Comparison of ENCODE assay signal across 26 cellular contexts in the genomic region with DNA sequence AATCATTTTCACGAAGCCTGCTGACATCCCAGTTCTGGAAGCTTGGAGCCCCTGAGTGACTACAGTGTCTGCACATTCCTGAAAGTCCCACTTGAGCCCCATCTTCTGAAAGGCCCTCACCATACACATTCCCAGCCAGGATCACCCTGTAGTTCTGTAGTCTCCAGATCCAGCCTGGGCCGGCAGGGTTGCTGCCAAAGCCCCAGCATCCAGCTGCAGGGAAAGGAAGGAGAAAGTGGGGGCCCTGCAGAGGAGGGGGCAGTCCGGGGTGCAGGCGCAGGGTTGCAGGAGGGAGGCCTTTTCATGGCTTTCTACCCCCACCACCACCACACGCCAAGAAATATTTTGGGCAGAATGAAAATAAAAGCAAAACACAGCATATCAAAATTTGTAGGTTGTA. TPM values are rescaled to one million over a fixed set of nuclear protein-coding genes. Genes with fewer than 3 reads are reported as not detected.
"Had no signal": no experiment of that assay in that cellular context is flagged by ENCODE, and none has a peak within 500 bp of the region (broad histone marks: within the 10 kb centered on the region; RNA-seq: fewer than 3 reads in every experiment).

No MANE protein-coding gene starts in this region.

- H3K4me3 ChIP-seq: heart left ventricle, hepatocyte, lower lobe of right lung, ovary, right atrium auricular region, right lobe of liver, smooth muscle cell, stomach, testis, thyroid gland, transverse colon, upper lobe of left lung, vagina had no signal

- ATAC-seq: heart left ventricle; left ventricle myocardium superior; lower lobe of right lung; naive thymus-derived CD8-positive, alpha-beta T cell; right lobe of liver; stimulated activated memory B cell treated with anti-CD40 and anti-IgM and Interleukin-4, amounts not matched to agents 10 μg/mL and 1 μg/mL and 100 μg/mL, for 72 hours; stimulated activated naive CD8-positive, alpha-beta T cell treated with anti-CD3 and anti-CD28 coated beads, Interleukin-15, Interleukin-2, amounts not matched to agents 100 U/mL and 50 U/mL, for 24 hours had no signal

- H3K9me3 ChIP-seq: neutrophil, ovary, right atrium auricular region, right lobe of liver, stomach, testis, thyroid gland, transverse colon, vagina had no signal

- FAIRE-seq: keratinocyte had no signal

- H3K36me3 ChIP-seq: heart left ventricle, lower lobe of right lung, neutrophil, ovary, right atrium auricular region, right lobe of liver, stomach, thyroid gland, transverse colon, upper lobe of left lung, vagina had no signal

- DNase-seq: left ventricle myocardium superior; mammary epithelial cell; mesenchymal stem cell; naive thymus-derived CD8-positive, alpha-beta T cell; occipital lobe; ovary; stimulated activated CD4-positive, alpha-beta T cell treated with anti-CD3 and anti-CD28 coated beads, Interleukin-1b, Interleukin-23, amount 100 ng/mL, for 48 hours; stimulated activated CD4-positive, alpha-beta T cell treated with anti-CD3 and anti-CD28 coated beads, Interleukin-2, amount 100 ng/mL, for 48 hours; stimulated activated CD4-positive, alpha-beta T cell treated with anti-CD3 and anti-CD28 coated beads, Interleukin-4, amount 100 ng/mL, for 4 hours; stimulated activated CD8-positive, alpha-beta memory T cell treated with anti-CD3 and anti-CD28 coated beads, Interleukin-4, amount 100 ng/mL, for 48 hours; stimulated activated naive CD8-positive, alpha-beta T cell treated with anti-CD3 and anti-CD28 coated beads, Interleukin-15, Interleukin-2, amounts not matched to agents 100 U/mL and 50 U/mL, for 24 hours; stomach; testis; thyroid gland; transverse colon; upper lobe of left lung had no signal

- H3K27ac ChIP-seq: heart left ventricle, hepatocyte, lower lobe of right lung, neutrophil, ovary, right atrium auricular region, right lobe of liver, stomach, testis, thyroid gland, transverse colon, upper lobe of left lung, vagina had no signal

- H3K4me1 ChIP-seq: heart left ventricle, lower lobe of right lung, right atrium auricular region, right lobe of liver, testis, thyroid gland, transverse colon, upper lobe of left lung, vagina had no signal

- H3K27me3 ChIP-seq: hepatocyte, ovary, right lobe of liver, testis, thyroid gland, upper lobe of left lung, vagina had no signal

RNA-seq across cellular contexts. Expression of gene MDFI, which starts 26.0 kb away (rescaled TPM):
- total RNA-seq: naive thymus-derived CD8-positive, alpha-beta T cell had no signal
- polyA plus RNA-seq: naive thymus-derived CD8-positive, alpha-beta T cell had no signal
